ENCODE assay signal across 6 cellular contexts in genomic region chr3:184320099-184320445, GRCh38. TPM values are rescaled to one million over a fixed set of nuclear protein-coding genes. Genes with fewer than 3 reads are reported as not detected.
DNase-seq lines count a peak whose midpoint lies in the region; ATAC-seq and TF ChIP-seq lines count a peak whose summit lies in the region.

No MANE protein-coding gene starts in this region.

- ATAC-seq in IMR-90 (ENCODE audit: low read depth) (peak; percentile 87), Right ventricle myocardium inferior (peak; percentile 92), GM19397 (IDR thresholded peaks at IDR 0.05; ENCODE audit: unreplicated experiment) (no peak)

- dilution Hi-C loops in IMR-90 (cut with HindIII; ENCODE audit: low sequenced_read_pairs, unreplicated experiment): no loop called here

- TF ChIP-seq CTCF in IMR-90 (conservative IDR thresholded peaks at IDR 0.05; ENCODE audit: low read depth, low read length): no peak

- no peak overlapping the region for H2BK20ac ChIP-seq in IMR-90 (ENCODE audit: low read depth, low read length)

- DNase-seq in IMR-90 (peak; percentile 97), Right ventricle myocardium inferior (ENCODE audit: missing footprints) (peak; percentile 98), GF-D8 (lab: John Stamatoyannopoulos, UW) (no peak)
- peak; percentile 23 to 35 for DNase-seq in activated CD4-positive, alpha-beta T cell treated with anti-CD3 and anti-CD28 coated beads for 24 hours (ENCODE audit: low read depth in 2 of 2)
- DNase-seq in stimulated activated CD8-positive, alpha-beta memory T cell treated with anti-CD3 and anti-CD28 coated beads, Interleukin-4, amount 100 ng/mL, for 48 hours: peak; percentile 72

- H3K79me1 ChIP-seq in IMR-90 (ENCODE audit: low read depth in 1 of 2, low read length in 2 of 2): peaks cover 31 to 76% of the 10 kb centered on the region in 2 experiments

- intact Hi-C loops in IMR-90 (cut with micrococcal nuclease): no loop called here
- intact Hi-C loops in Right ventricle myocardium inferior (cut with DNase I): loop anchor here (2.0 kb wide), 1 partner anchor 15 kb away; no protein-coding TSS in a partner anchor

- TF ChIP-seq POLR2A in IMR-90 (IDR thresholded peaks at IDR 0.05; ENCODE audit: low read depth, low read length): no peak

- H2AK9ac ChIP-seq in IMR-90 (replicated peaks; ENCODE audit: low read depth, low read length, poor library complexity): peak overlapping the region; percentile 86

- H2BK5ac ChIP-seq in IMR-90 (ENCODE audit: low read depth, low read length, poor library complexity, severe bottlenecking): peak overlapping the region; percentile 66

- peaks cover 68% of the 10 kb centered on the region for H3K36me3 ChIP-seq in IMR-90 (ENCODE audit: control insufficient read depth, insufficient read depth, low read length)

- TF ChIP-seq RAD21 in IMR-90 (IDR thresholded peaks at IDR 0.05; ENCODE audit: low read length): no peak

- H4K20me1 ChIP-seq in IMR-90 (ENCODE audit: insufficient read depth, low read length): peaks cover 98% of the 10 kb centered on the region

- peak overlapping the region; percentile 85 for H2AK5ac ChIP-seq in IMR-90 (ENCODE audit: low read depth, low read length)

- no CpG with 5 or more reads among the region's 4 CpGs for WGBS in IMR-90 (ENCODE audit: extremely low coverage in 2 of 2, insufficient read length in 1 of 2), 2 experiments

- no peaks in the 10 kb centered on the region for H3K9me3 ChIP-seq in IMR-90 (ENCODE audit: control insufficient read depth, insufficient read depth, low read length)

- no peak overlapping the region for H3K4me3 ChIP-seq in IMR-90 (ENCODE audit: insufficient read depth, low read depth, low read length)

- H3K4me1 ChIP-seq in IMR-90 (ENCODE audit: control insufficient read depth, insufficient read depth, low read length): peaks cover 25% of the 10 kb centered on the region

- H3K9ac ChIP-seq in IMR-90 (ENCODE audit: low read depth, low read length): no peak overlapping the region

- POLR2A ChIA-PET in IMR-90 (lab: Charles Lee; ENCODE audit: unreplicated experiment): interaction anchor here (0.7 to 0.8 kb wide), 2 partner anchors 8 to 144 kb away, joined by 3 read pairs; no protein-coding TSS in a partner anchor

- peak overlapping the region; percentile 80 for H3K4ac ChIP-seq in IMR-90 (ENCODE audit: low read depth, low read length)

- H3K56ac ChIP-seq in IMR-90 (ENCODE audit: extremely low read depth, insufficient read depth, low read length): no peak overlapping the region

- H3K4me2 ChIP-seq in IMR-90 (ENCODE audit: low read depth, low read length): peak overlapping the region; percentile 75

- no TSS peak for BruUV-seq in IMR-90 (replicated peaks; lab: Mats Ljungman, UMichigan)

- H4K5ac ChIP-seq in IMR-90 (ENCODE audit: low read depth, low read length): no peak overlapping the region

- CTCF ChIA-PET in IMR-90 (lab: Yijun Ruan, JAX): interaction anchor here (0.9 to 1.1 kb wide), 2 partner anchors 19 to 169 kb away, joined by 3 to 8 read pairs; no protein-coding TSS in a partner anchor

- H3K27me3 ChIP-seq in IMR-90 (ENCODE audit: control insufficient read depth, insufficient read depth, low read length): no peaks in the 10 kb centered on the region

- H3K23ac ChIP-seq in IMR-90 (ENCODE audit: low read depth, low read length): no peak overlapping the region

- H3K14ac ChIP-seq in IMR-90 (replicated peaks; ENCODE audit: low read depth, low read length): 0 out of 2 replicates have a peak overlapping the region, but pooled peaks have one; percentile 37

- H4K8ac ChIP-seq in IMR-90 (ENCODE audit: low read depth in 2 of 2, low read length in 2 of 2): no peak overlapping the region; a peak in 1 of 4 replicates

- peak overlapping the region; percentile 40 for H2AFZ ChIP-seq in IMR-90 (replicated peaks; ENCODE audit: low read length, poor library complexity)

- in situ Hi-C loops in IMR-90 (cut with MboI; ENCODE audit: low sequenced_read_pairs): no loop called here

- no peak overlapping the region for H2BK15ac ChIP-seq in IMR-90 (ENCODE audit: low read depth, low read length)

- no peak overlapping the region; the same call in 1 of the 2 replicates for H3K18ac ChIP-seq in IMR-90 (ENCODE audit: low read depth, low read length)

- H3K27ac ChIP-seq in IMR-90 (ENCODE audit: insufficient read depth, low read length): peak overlapping the region; percentile 75

- H2BK120ac ChIP-seq in IMR-90 (ENCODE audit: low read depth, low read length): no peak overlapping the region

- no peak overlapping the region for H4K91ac ChIP-seq in IMR-90 (ENCODE audit: insufficient read depth, low read depth, low read length)

- H3K9me1 ChIP-seq in IMR-90 (ENCODE audit: insufficient read depth, low read length): peaks cover 38% of the 10 kb centered on the region

TF ChIP-seq in IMR-90, 13 proteins besides CTCF, POLR2A, EP300 and RAD21:
- peak; percentile 65; the same call in 1 of the 2 replicates for TF ChIP-seq FOS (IDR thresholded peaks at IDR 0.05; ENCODE audit: low read depth, low read length)
- no peak for TF ChIP-seq ELK1 (IDR thresholded peaks at IDR 0.05; ENCODE audit: borderline replicate concordance, low read depth, low read length)
- no peak for TF ChIP-seq SMC3 (IDR thresholded peaks at IDR 0.05; ENCODE audit: low read depth, low read length)
- TF ChIP-seq USF2 (IDR thresholded peaks at IDR 0.05; ENCODE audit: low read depth, low read length): no peak
- peak; percentile 71 for TF ChIP-seq NFE2L2 (IDR thresholded peaks at IDR 0.05; ENCODE audit: low read depth, low read length)
- no peak for TF ChIP-seq RFX5 (IDR thresholded peaks at IDR 0.05; ENCODE audit: low read depth, low read length)
- peak; percentile 50; the same call in 1 of the 2 replicates for TF ChIP-seq MAZ (IDR thresholded peaks at IDR 0.05; ENCODE audit: borderline replicate concordance, low read depth, low read length)
- TF ChIP-seq RCOR1 (IDR thresholded peaks at IDR 0.05; ENCODE audit: insufficient replicate concordance, low read length): no peak
- no peak for TF ChIP-seq CEBPB (IDR thresholded peaks at IDR 0.05; ENCODE audit: low read depth, low read length)
- no peak for TF ChIP-seq MAFK (IDR thresholded peaks at IDR 0.05; ENCODE audit: low read depth, low read length)
- no peak for TF ChIP-seq CHD1 (IDR thresholded peaks at IDR 0.05; ENCODE audit: low read depth, low read length)
- TF ChIP-seq MXI1 (IDR thresholded peaks at IDR 0.05; ENCODE audit: borderline replicate concordance, low read depth, low read length): no peak
- no peak for TF ChIP-seq BHLHE40 (IDR thresholded peaks at IDR 0.05; ENCODE audit: low read depth, low read length)

RNA-seq across cellular contexts. Expression of gene EIF4G1, which starts 5.7 kb away (rescaled TPM):
- 225 TPM in 2 replicates for total RNA-seq in IMR-90 (2012; rRNA removed)
- polyA plus RNA-seq in IMR-90 (2012; rRNA removed): 274 and 300 TPM in 2 replicates
- polyA plus RNA-seq in IMR-90 (2012; cell fraction: cytosol; rRNA removed): 216 and 229 TPM in 2 replicates
- 361 and 453 TPM in 2 replicates for polyA plus RNA-seq in IMR-90 (2012; cell fraction: nucleus; rRNA removed; ENCODE audit: low replicate concordance)
- total RNA-seq in Right ventricle myocardium inferior: 274 TPM

RNA-seq across cellular contexts. Expression of gene FAM131A, which starts 17.3 kb away (rescaled TPM):
- total RNA-seq in IMR-90 (2012; rRNA removed) (9.7 and 10.8 TPM in 2 replicates), Right ventricle myocardium inferior (33.4 TPM)
- polyA plus RNA-seq in IMR-90 (2012; rRNA removed): 16.5 and 19.5 TPM in 2 replicates
- 28.8 and 38.6 TPM in 2 replicates for polyA plus RNA-seq in IMR-90 (2012; cell fraction: cytosol; rRNA removed)
- polyA plus RNA-seq in IMR-90 (2012; cell fraction: nucleus; rRNA removed; ENCODE audit: low replicate concordance): 32.2 and 40.8 TPM in 2 replicates

RNA-seq across cellular contexts. Expression of gene PSMD2, which starts 21.0 kb away (rescaled TPM):
- 697 and 872 TPM in 2 replicates for total RNA-seq in IMR-90 (2012; rRNA removed)
- polyA plus RNA-seq in IMR-90 (2012; rRNA removed): 474 and 514 TPM in 2 replicates
- polyA plus RNA-seq in IMR-90 (2012; cell fraction: cytosol; rRNA removed): 246 and 479 TPM in 2 replicates
- polyA plus RNA-seq in IMR-90 (2012; cell fraction: nucleus; rRNA removed; ENCODE audit: low replicate concordance): 457 and 630 TPM in 2 replicates
- total RNA-seq in Right ventricle myocardium inferior: 228 TPM

RNA-seq across cellular contexts. Expression of gene CLCN2, which starts 41.3 kb away (rescaled TPM):
- 1.9 and 2.9 TPM in 2 replicates for total RNA-seq in IMR-90 (2012; rRNA removed)
- 5.7 and 5.8 TPM in 2 replicates for polyA plus RNA-seq in IMR-90 (2012; rRNA removed)
- 2.4 and 3.5 TPM in 2 replicates for polyA plus RNA-seq in IMR-90 (2012; cell fraction: cytosol; rRNA removed)
- 20.0 and 46.7 TPM in 2 replicates for polyA plus RNA-seq in IMR-90 (2012; cell fraction: nucleus; rRNA removed; ENCODE audit: low replicate concordance)
- total RNA-seq in Right ventricle myocardium inferior: 2.9 TPM

RNA-seq across cellular contexts. Expression of gene POLR2H, which starts 41.4 kb away (rescaled TPM):
- total RNA-seq in IMR-90 (2012; rRNA removed): 47.7 and 132 TPM in 2 replicates
- polyA plus RNA-seq in IMR-90 (2012; rRNA removed): 103 and 130 TPM in 2 replicates
- polyA plus RNA-seq in IMR-90 (2012; cell fraction: cytosol; rRNA removed): 60.8 and 128 TPM in 2 replicates
- polyA plus RNA-seq in IMR-90 (2012; cell fraction: nucleus; rRNA removed; ENCODE audit: low replicate concordance): 131 and 372 TPM in 2 replicates
- total RNA-seq in Right ventricle myocardium inferior: 27.1 TPM
